ENCODE assay signal across 1 cellular context in genomic region chr9:34428325-34428958, GRCh38.
TF ChIP-seq lines count a peak whose summit lies in the region.

No MANE protein-coding gene starts in this region.

TF ChIP-seq in WTC11, 78 proteins besides CTCF, POLR2A, EP300 and RAD21 (continued from another document):
- TF ChIP-seq ARID4B (CRISPR knock-in tag; IDR thresholded peaks at IDR 0.05; ENCODE audit: borderline replicate concordance) (no peak), ZNF416 (CRISPR knock-in tag; IDR thresholded peaks at IDR 0.05) (no peak), JAZF1 (CRISPR knock-in tag; IDR thresholded peaks at IDR 0.05) (no peak), ZNF263 (CRISPR knock-in tag; IDR thresholded peaks at IDR 0.05; ENCODE audit: low read depth) (no peak), ZNF425 (CRISPR knock-in tag; conservative IDR thresholded peaks at IDR 0.05) (no peak)
- TF ChIP-seq, protein P1, sequence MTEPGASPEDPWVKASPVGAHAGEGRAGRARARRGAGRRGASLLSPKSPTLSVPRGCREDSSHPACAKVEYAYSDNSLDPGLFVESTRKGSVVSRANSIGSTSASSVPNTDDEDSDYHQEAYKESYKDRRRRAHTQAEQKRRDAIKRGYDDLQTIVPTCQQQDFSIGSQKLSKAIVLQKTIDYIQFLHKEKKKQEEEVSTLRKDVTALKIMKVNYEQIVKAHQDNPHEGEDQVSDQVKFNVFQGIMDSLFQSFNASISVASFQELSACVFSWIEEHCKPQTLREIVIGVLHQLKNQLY (CRISPR knock-in tag; IDR thresholded peaks at IDR 0.05): no peak
